ENCODE assay signal across 33 cellular contexts in genomic region chr3:109073116-109073515, GRCh38. TPM values are rescaled to one million over a fixed set of nuclear protein-coding genes. Genes with fewer than 3 reads are reported as not detected.
"Had no signal": no experiment of that assay in that cellular context is flagged by ENCODE, and none has a peak within 500 bp of the region (broad histone marks: within the 10 kb centered on the region; RNA-seq: fewer than 3 reads in every experiment).

No MANE protein-coding gene starts in this region.

- H3K4me3 ChIP-seq: dorsolateral prefrontal cortex, esophagus muscularis mucosa, gastroesophageal sphincter, heart left ventricle, hepatocyte, mucosa of descending colon, neural progenitor cell, prostate gland, right atrium auricular region, sigmoid colon, testis, tibial artery had no signal

- H2AFZ ChIP-seq: hepatocyte, neural progenitor cell had no signal

- FAIRE-seq: colon, kidney had no signal

- H3K27ac ChIP-seq: dorsolateral prefrontal cortex, epithelial cell of prostate, esophagus muscularis mucosa, foreskin keratinocyte, gastroesophageal sphincter, heart left ventricle, hepatocyte, neural progenitor cell, prostate gland, right atrium auricular region, sigmoid colon, testis, tibial artery had no signal

- H3K36me3 ChIP-seq: esophagus muscularis mucosa, gastroesophageal sphincter, heart left ventricle, neural progenitor cell, prostate gland, right atrium auricular region, sigmoid colon, tibial artery had no signal

- H3K36me3 Mint-ChIP-seq: naive B cell; natural killer cell treated with Interleukin-12 subunit alpha and Interleukin-12 subunit beta and Interleukin-15 and Interleukin-18, amount 100 ng/mL, for 72 hours; neural progenitor cell; stimulated activated memory B cell treated with anti-CD40 and anti-IgM and Interleukin-4, amounts not matched to agents 10 μg/mL and 1 μg/mL and 100 μg/mL, for 72 hours; type B pancreatic cell had no signal

- H3K9me3 Mint-ChIP-seq: natural killer cell treated with Interleukin-12 subunit alpha and Interleukin-12 subunit beta and Interleukin-15 and Interleukin-18, amount 100 ng/mL, for 72 hours; neural progenitor cell; stimulated activated memory B cell treated with anti-CD40 and anti-IgM and Interleukin-4, amounts not matched to agents 10 μg/mL and 1 μg/mL and 100 μg/mL, for 72 hours; type B pancreatic cell had no signal

- H3K9ac ChIP-seq: neural progenitor cell had no signal

- H3K27me3 ChIP-seq: dorsolateral prefrontal cortex, esophagus muscularis mucosa, foreskin keratinocyte, gastroesophageal sphincter, heart left ventricle, hepatocyte, neural progenitor cell, right atrium auricular region, sigmoid colon, testis, tibial artery had no signal

- H3K4me1 Mint-ChIP-seq: neural progenitor cell had no signal

- H3K27ac Mint-ChIP-seq: mesothelial cell of epicardium; naive B cell; natural killer cell treated with Interleukin-12 subunit alpha and Interleukin-12 subunit beta and Interleukin-15 and Interleukin-18, amount 100 ng/mL, for 72 hours; neural progenitor cell; stimulated activated memory B cell treated with anti-CD40 and anti-IgM and Interleukin-4, amounts not matched to agents 10 μg/mL and 1 μg/mL and 100 μg/mL, for 72 hours; type B pancreatic cell had no signal

- H3K4me2 ChIP-seq: hepatocyte, neural progenitor cell had no signal

- DNase-seq: dorsolateral prefrontal cortex; effector CD4-positive, alpha-beta T cell; foreskin keratinocyte; heart left ventricle; kidney; mesenchymal stem cell; mucosa of descending colon; naive B cell; sigmoid colon; stimulated activated CD4-positive, alpha-beta T cell treated with anti-CD3 and anti-CD28 coated beads, Interleukin-2, amount 100 ng/mL, for 24 hours; stimulated activated CD4-positive, alpha-beta T cell treated with anti-CD3 and anti-CD28 coated beads, Interleukin-4, amount 100 ng/mL, for 24 hours; stimulated activated naive CD8-positive, alpha-beta T cell treated with anti-CD3 and anti-CD28 coated beads, Interleukin-15, Interleukin-2, amounts not matched to agents 100 U/mL and 50 U/mL, for 24 hours; substantia nigra; testis; tibial artery had no signal

- ATAC-seq: foreskin keratinocyte; gastroesophageal sphincter; heart left ventricle; left lobe of liver; mucosa of descending colon; natural killer cell treated with Interleukin-12 subunit alpha and Interleukin-12 subunit beta and Interleukin-15 and Interleukin-18, amount 100 ng/mL, for 72 hours; stimulated activated memory B cell treated with anti-CD40 and anti-IgM and Interleukin-4, amounts not matched to agents 10 μg/mL and 1 μg/mL and 100 μg/mL, for 72 hours; stimulated activated naive CD8-positive, alpha-beta T cell treated with anti-CD3 and anti-CD28 coated beads, Interleukin-15, Interleukin-2, amounts not matched to agents 100 U/mL and 50 U/mL, for 24 hours had no signal

- H3K4me3 Mint-ChIP-seq: mesothelial cell of epicardium; neural progenitor cell; stimulated activated memory B cell treated with anti-CD40 and anti-IgM and Interleukin-4, amounts not matched to agents 10 μg/mL and 1 μg/mL and 100 μg/mL, for 72 hours; type B pancreatic cell had no signal

- H3K9me3 ChIP-seq: esophagus muscularis mucosa, gastroesophageal sphincter, mucosa of descending colon, prostate gland, right atrium auricular region, sigmoid colon, testis, tibial artery had no signal

- H3K79me2 ChIP-seq: hepatocyte had no signal

- H3K4me1 ChIP-seq: foreskin keratinocyte, neural progenitor cell, prostate gland, sigmoid colon, testis, tibial artery had no signal

RNA-seq across cellular contexts. Expression of gene MORC1, which starts 44.8 kb away (rescaled TPM):
- total RNA-seq: esophagus muscularis mucosa; fibroblast of lung; foreskin keratinocyte; gastroesophageal sphincter; heart left ventricle; lower leg skin; lung microvascular endothelial cell; mucosa of descending colon; natural killer cell treated with Interleukin-12 subunit alpha and Interleukin-12 subunit beta and Interleukin-15 and Interleukin-18, amount 100 ng/mL, for 72 hours; osteoblast; right atrium auricular region; sigmoid colon; skeletal muscle tissue had no signal
- polyA plus RNA-seq: fibroblast of lung, foreskin keratinocyte, heart left ventricle had no signal
